ENCODE assay signal across 22 cellular contexts in the genomic region with DNA sequence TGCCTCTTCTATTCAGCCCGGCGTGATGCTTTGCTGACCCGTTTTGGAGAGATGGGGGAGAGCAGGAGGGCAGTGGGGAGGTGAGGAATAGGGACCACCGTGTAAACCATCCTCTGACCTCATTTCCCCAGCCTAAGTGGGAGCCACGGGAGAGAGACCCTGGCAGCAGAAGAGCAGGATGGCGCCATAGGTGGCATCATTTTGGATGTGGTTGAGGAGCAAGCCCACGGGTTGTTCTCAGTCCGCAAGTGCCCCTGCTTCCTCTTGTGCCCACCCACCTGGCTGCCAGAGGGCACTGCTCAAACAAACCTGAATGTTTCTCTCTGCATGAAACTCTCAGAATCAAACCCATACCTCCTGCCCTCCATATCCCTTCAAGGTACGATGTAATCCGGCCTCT. TPM values are rescaled to one million over a fixed set of nuclear protein-coding genes. Genes with fewer than 3 reads are reported as not detected.
DNase-seq lines count a peak whose midpoint lies in the region; ATAC-seq lines count a peak whose summit lies in the region.
"Had no signal": no experiment of that assay in that cellular context is flagged by ENCODE, and none has a peak within 500 bp of the region (broad histone marks: within the 10 kb centered on the region; RNA-seq: fewer than 3 reads in every experiment).

No MANE protein-coding gene starts in this region.

- peaks cover 3% of the 10 kb centered on the region for H3K36me3 Mint-ChIP-seq in IgD-negative memory B cell
- peaks cover 48% of the 10 kb centered on the region for H3K36me3 Mint-ChIP-seq in central memory CD8-positive, alpha-beta T cell (ENCODE audit: insufficient read depth)
- H3K36me3 Mint-ChIP-seq in stimulated activated memory B cell treated with anti-CD40 and anti-IgM and Interleukin-4, amounts not matched to agents 10 μg/mL and 1 μg/mL and 100 μg/mL, for 72 hours: no peaks in the 10 kb centered on the region

- H3K4me1 Mint-ChIP-seq in IgD-negative memory B cell: peaks cover 34 to 39% (median 37%) of the 10 kb centered on the region in 3 donors
- H3K4me1 Mint-ChIP-seq in central memory CD8-positive, alpha-beta T cell: peaks cover 57% of the 10 kb centered on the region
- peaks cover 65% of the 10 kb centered on the region for H3K4me1 Mint-ChIP-seq in stimulated activated memory B cell treated with anti-CD40 and anti-IgM and Interleukin-4, amounts not matched to agents 10 μg/mL and 1 μg/mL and 100 μg/mL, for 72 hours

- peaks cover 1% of the 10 kb centered on the region for H3K27me3 Mint-ChIP-seq in IgD-negative memory B cell
- peaks cover 13% of the 10 kb centered on the region for H3K27me3 Mint-ChIP-seq in central memory CD8-positive, alpha-beta T cell
- H3K27me3 Mint-ChIP-seq in stimulated activated memory B cell treated with anti-CD40 and anti-IgM and Interleukin-4, amounts not matched to agents 10 μg/mL and 1 μg/mL and 100 μg/mL, for 72 hours: no peaks in the 10 kb centered on the region

- H3K4me3 Mint-ChIP-seq in IgD-negative memory B cell: peak overlapping the region in 2 of 4 donors; percentile 41 to 64
- no peak overlapping the region for H3K4me3 Mint-ChIP-seq in central memory CD8-positive, alpha-beta T cell
- H3K4me3 Mint-ChIP-seq in stimulated activated memory B cell treated with anti-CD40 and anti-IgM and Interleukin-4, amounts not matched to agents 10 μg/mL and 1 μg/mL and 100 μg/mL, for 72 hours: no peak overlapping the region
- H3K4me3 Mint-ChIP-seq: activated T-helper 1 cell treated with anti-CD3 and anti-CD28 coated beads, Interleukin-12 subunit alpha, Interleukin-12 subunit beta, Interleukin-2, Interleukin-4 antibody, amounts not matched to agents 30 ng/mL and 10 ng/mL and 1 ng/mL, durations not matched to agents 14 hours and 24 hours and 36 hours had no signal

- H3K27ac Mint-ChIP-seq in IgD-negative memory B cell: peak overlapping the region; percentile 67 to 97 (median 90)
- H3K27ac Mint-ChIP-seq in central memory CD8-positive, alpha-beta T cell (ENCODE audit: low read depth): peak overlapping the region; percentile 11
- H3K27ac Mint-ChIP-seq in stimulated activated memory B cell treated with anti-CD40 and anti-IgM and Interleukin-4, amounts not matched to agents 10 μg/mL and 1 μg/mL and 100 μg/mL, for 72 hours: peak overlapping the region; percentile 93
- H3K27ac Mint-ChIP-seq: activated T-helper 1 cell treated with anti-CD3 and anti-CD28 coated beads, Interleukin-12 subunit alpha, Interleukin-12 subunit beta, Interleukin-2, Interleukin-4 antibody, amounts not matched to agents 30 ng/mL and 10 ng/mL and 1 ng/mL, durations not matched to agents 14 hours and 24 hours and 36 hours had no signal

- ATAC-seq in central memory CD8-positive, alpha-beta T cell (replicated peaks; ENCODE audit: extremely low read depth, poor library complexity, severe bottlenecking): no peak
- no peak for ATAC-seq in stimulated activated memory B cell treated with anti-CD40 and anti-IgM and Interleukin-4, amounts not matched to agents 10 μg/mL and 1 μg/mL and 100 μg/mL, for 72 hours
- ATAC-seq in HG03025 (IDR thresholded peaks at IDR 0.05; ENCODE audit: low FRiP score, unreplicated experiment): no peak
- ATAC-seq: left ventricle myocardium superior had no signal

- peaks cover 0 to 7% (median 0%) of the 10 kb centered on the region in 3 donors for H3K9me3 Mint-ChIP-seq in IgD-negative memory B cell
- H3K9me3 Mint-ChIP-seq in central memory CD8-positive, alpha-beta T cell: peaks cover 9% of the 10 kb centered on the region
- no peaks in the 10 kb centered on the region for H3K9me3 Mint-ChIP-seq in stimulated activated memory B cell treated with anti-CD40 and anti-IgM and Interleukin-4, amounts not matched to agents 10 μg/mL and 1 μg/mL and 100 μg/mL, for 72 hours
- H3K9me3 Mint-ChIP-seq: activated T-helper 1 cell treated with anti-CD3 and anti-CD28 coated beads, Interleukin-12 subunit alpha, Interleukin-12 subunit beta, Interleukin-2, Interleukin-4 antibody, amounts not matched to agents 30 ng/mL and 10 ng/mL and 1 ng/mL, durations not matched to agents 14 hours and 24 hours and 36 hours had no signal

- peak; percentile 51 for DNase-seq in activated effector memory CD4-positive, alpha-beta T cell treated with anti-CD3 and anti-CD28 coated beads, Interleukin-2, amount 50 U/mL, for 16 hours
- DNase-seq in activated effector memory CD4-positive, alpha-beta T cell treated with Interleukin-2 at 50 U/mL for 16 hours: no peak
- no peak for DNase-seq in central memory CD8-positive, alpha-beta T cell (ENCODE audit: low spot score in 2 of 2)
- DNase-seq in putamen (ENCODE audit: low spot score) (no peak), HuH-7 (ENCODE audit: low spot score) (no peak)
- DNase-seq: activated CD4-positive, CD25-positive, alpha-beta regulatory T cell; activated CD8-positive, alpha-beta memory T cell treated with anti-CD3 and anti-CD28 coated beads for 24 hours; amniotic stem cell; caudate nucleus; DMS153; dorsolateral prefrontal cortex; foreskin fibroblast; left ventricle myocardium superior; MV-4-11; NCI-H187; NCI-H69; occipital lobe; substantia nigra had no signal

RNA-seq across cellular contexts. Expression of a gene that starts 10.7 kb away (rescaled TPM):
- 1,893 TPM for polyA plus RNA-seq in IgD-negative memory B cell

Comparison
In these comparisons a context has a peak if more than half of its experiments do, and no peak if none do; other contexts are left out.
1. H3K27ac Mint-ChIP-seq: peak in every context shown above with its lines; median percentile 93 in stimulated activated memory B cell treated with anti-CD40 and anti-IgM and Interleukin-4, amounts not matched to agents 10 μg/mL and 1 μg/mL and 100 μg/mL, for 72 hours; 90 in IgD-negative memory B cell; 11 in central memory CD8-positive, alpha-beta T cell.